Comparison of ENCODE assay signal across 1 cellular context in the genomic region with DNA sequence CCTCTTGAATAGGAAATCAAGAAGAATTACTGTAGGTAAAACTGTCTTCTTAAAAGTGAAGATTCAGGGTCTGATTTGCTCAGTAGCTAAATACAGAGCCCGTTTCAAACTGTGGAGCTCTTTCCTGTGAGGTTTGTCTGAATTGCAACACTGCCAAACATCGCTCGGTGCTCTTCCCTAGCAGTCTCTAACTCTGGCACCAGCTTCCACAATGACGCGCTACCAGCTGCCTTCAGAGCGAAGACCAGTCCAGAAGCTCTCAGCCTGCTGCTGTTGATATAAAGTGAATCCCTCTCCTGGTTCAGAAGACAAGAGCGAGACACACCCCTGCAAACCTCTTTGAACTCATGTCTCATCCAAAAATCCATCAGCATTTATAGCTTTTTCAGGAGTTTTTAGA.
TF ChIP-seq lines count a peak whose summit lies in the region.

No MANE protein-coding gene starts in this region.

TF ChIP-seq in H1, 55 proteins besides CTCF, POLR2A, EP300 and RAD21 (continued from another document):
- TF ChIP-seq BACH1 (IDR thresholded peaks at IDR 0.05; ENCODE audit: low read length) (no peak), SP4 (IDR thresholded peaks at IDR 0.05; ENCODE audit: low read length) (no peak), HDAC2 (IDR thresholded peaks at IDR 0.05; ENCODE audit: borderline replicate concordance in 1 of 2, low read depth in 2 of 2, low read length in 2 of 2) (no peak), RFX5 (IDR thresholded peaks at IDR 0.05; ENCODE audit: borderline replicate concordance, low read depth, low read length) (no peak), NANOG (IDR thresholded peaks at IDR 0.05; ENCODE audit: insufficient read depth, low read depth, low read length, poor library complexity, severe bottlenecking) (no peak), KDM4A (IDR thresholded peaks at IDR 0.05; ENCODE audit: low read depth, low read length, severe bottlenecking) (no peak), CHD2 (IDR thresholded peaks at IDR 0.05; ENCODE audit: low read length) (no peak), MAFK (IDR thresholded peaks at IDR 0.05; ENCODE audit: low read depth, low read length) (no peak), SUZ12 (IDR thresholded peaks at IDR 0.05; ENCODE audit: low read length) (no peak), CBX5 (IDR thresholded peaks at IDR 0.05; ENCODE audit: low read depth, low read length) (no peak), YY1 (IDR thresholded peaks at IDR 0.05; ENCODE audit: low read depth, low read length) (no peak)
- TF ChIP-seq, protein P1, sequence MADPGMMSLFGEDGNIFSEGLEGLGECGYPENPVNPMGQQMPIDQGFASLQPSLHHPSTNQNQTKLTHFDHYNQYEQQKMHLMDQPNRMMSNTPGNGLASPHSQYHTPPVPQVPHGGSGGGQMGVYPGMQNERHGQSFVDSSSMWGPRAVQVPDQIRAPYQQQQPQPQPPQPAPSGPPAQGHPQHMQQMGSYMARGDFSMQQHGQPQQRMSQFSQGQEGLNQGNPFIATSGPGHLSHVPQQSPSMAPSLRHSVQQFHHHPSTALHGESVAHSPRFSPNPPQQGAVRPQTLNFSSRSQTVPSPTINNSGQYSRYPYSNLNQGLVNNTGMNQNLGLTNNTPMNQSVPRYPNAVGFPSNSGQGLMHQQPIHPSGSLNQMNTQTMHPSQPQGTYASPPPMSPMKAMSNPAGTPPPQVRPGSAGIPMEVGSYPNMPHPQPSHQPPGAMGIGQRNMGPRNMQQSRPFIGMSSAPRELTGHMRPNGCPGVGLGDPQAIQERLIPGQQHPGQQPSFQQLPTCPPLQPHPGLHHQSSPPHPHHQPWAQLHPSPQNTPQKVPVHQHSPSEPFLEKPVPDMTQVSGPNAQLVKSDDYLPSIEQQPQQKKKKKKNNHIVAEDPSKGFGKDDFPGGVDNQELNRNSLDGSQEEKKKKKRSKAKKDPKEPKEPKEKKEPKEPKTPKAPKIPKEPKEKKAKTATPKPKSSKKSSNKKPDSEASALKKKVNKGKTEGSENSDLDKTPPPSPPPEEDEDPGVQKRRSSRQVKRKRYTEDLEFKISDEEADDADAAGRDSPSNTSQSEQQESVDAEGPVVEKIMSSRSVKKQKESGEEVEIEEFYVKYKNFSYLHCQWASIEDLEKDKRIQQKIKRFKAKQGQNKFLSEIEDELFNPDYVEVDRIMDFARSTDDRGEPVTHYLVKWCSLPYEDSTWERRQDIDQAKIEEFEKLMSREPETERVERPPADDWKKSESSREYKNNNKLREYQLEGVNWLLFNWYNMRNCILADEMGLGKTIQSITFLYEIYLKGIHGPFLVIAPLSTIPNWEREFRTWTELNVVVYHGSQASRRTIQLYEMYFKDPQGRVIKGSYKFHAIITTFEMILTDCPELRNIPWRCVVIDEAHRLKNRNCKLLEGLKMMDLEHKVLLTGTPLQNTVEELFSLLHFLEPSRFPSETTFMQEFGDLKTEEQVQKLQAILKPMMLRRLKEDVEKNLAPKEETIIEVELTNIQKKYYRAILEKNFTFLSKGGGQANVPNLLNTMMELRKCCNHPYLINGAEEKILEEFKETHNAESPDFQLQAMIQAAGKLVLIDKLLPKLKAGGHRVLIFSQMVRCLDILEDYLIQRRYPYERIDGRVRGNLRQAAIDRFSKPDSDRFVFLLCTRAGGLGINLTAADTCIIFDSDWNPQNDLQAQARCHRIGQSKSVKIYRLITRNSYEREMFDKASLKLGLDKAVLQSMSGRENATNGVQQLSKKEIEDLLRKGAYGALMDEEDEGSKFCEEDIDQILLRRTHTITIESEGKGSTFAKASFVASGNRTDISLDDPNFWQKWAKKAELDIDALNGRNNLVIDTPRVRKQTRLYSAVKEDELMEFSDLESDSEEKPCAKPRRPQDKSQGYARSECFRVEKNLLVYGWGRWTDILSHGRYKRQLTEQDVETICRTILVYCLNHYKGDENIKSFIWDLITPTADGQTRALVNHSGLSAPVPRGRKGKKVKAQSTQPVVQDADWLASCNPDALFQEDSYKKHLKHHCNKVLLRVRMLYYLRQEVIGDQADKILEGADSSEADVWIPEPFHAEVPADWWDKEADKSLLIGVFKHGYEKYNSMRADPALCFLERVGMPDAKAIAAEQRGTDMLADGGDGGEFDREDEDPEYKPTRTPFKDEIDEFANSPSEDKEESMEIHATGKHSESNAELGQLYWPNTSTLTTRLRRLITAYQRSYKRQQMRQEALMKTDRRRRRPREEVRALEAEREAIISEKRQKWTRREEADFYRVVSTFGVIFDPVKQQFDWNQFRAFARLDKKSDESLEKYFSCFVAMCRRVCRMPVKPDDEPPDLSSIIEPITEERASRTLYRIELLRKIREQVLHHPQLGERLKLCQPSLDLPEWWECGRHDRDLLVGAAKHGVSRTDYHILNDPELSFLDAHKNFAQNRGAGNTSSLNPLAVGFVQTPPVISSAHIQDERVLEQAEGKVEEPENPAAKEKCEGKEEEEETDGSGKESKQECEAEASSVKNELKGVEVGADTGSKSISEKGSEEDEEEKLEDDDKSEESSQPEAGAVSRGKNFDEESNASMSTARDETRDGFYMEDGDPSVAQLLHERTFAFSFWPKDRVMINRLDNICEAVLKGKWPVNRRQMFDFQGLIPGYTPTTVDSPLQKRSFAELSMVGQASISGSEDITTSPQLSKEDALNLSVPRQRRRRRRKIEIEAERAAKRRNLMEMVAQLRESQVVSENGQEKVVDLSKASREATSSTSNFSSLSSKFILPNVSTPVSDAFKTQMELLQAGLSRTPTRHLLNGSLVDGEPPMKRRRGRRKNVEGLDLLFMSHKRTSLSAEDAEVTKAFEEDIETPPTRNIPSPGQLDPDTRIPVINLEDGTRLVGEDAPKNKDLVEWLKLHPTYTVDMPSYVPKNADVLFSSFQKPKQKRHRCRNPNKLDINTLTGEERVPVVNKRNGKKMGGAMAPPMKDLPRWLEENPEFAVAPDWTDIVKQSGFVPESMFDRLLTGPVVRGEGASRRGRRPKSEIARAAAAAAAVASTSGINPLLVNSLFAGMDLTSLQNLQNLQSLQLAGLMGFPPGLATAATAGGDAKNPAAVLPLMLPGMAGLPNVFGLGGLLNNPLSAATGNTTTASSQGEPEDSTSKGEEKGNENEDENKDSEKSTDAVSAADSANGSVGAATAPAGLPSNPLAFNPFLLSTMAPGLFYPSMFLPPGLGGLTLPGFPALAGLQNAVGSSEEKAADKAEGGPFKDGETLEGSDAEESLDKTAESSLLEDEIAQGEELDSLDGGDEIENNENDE (IDR thresholded peaks at IDR 0.05; ENCODE audit: insufficient replicate concordance, low read length) = no peak
- TF ChIP-seq, protein P2, sequence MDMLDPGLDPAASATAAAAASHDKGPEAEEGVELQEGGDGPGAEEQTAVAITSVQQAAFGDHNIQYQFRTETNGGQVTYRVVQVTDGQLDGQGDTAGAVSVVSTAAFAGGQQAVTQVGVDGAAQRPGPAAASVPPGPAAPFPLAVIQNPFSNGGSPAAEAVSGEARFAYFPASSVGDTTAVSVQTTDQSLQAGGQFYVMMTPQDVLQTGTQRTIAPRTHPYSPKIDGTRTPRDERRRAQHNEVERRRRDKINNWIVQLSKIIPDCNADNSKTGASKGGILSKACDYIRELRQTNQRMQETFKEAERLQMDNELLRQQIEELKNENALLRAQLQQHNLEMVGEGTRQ (IDR thresholded peaks at IDR 0.05; ENCODE audit: low read length) = no peak
TF ChIP-seq in H1: peak in this region for 0.
